21 cellular contexts compared by ENCODE assay signal in genomic region chr4:1636490-1637211, GRCh38. TPM values are rescaled to one million over a fixed set of nuclear protein-coding genes. Genes with fewer than 3 reads are reported as not detected.
DNase-seq lines count a peak whose midpoint lies in the region; ATAC-seq, FAIRE-seq and TF ChIP-seq lines count a peak whose summit lies in the region.
"Had no signal": no experiment of that assay in that cellular context is flagged by ENCODE, and none has a peak within 500 bp of the region (broad histone marks: within the 10 kb centered on the region; RNA-seq: fewer than 3 reads in every experiment).

No MANE protein-coding gene starts in this region.

- FAIRE-seq in H1 (lab: Jason Lieb, UNC): no peak
- FAIRE-seq in kidney (lab: Jason Lieb, UNC): no peak
- FAIRE-seq in H54 (lab: Jason Lieb, UNC): no peak
- FAIRE-seq: A549, GM12892 had no signal

- no peak overlapping the region for H4K91ac ChIP-seq in H1 (replicated peaks; ENCODE audit: insufficient read length, low read length)

- H2BK15ac ChIP-seq in H1 (ENCODE audit: low read length): no peak overlapping the region

- H3K23ac ChIP-seq in H1 (ENCODE audit: insufficient read length): no peak overlapping the region

- H3K14ac ChIP-seq in H1 (ENCODE audit: insufficient read length): no peak overlapping the region

- H3K4me2 ChIP-seq in GM23338: no peak overlapping the region
- H3K4me2 ChIP-seq in H1 (ENCODE audit: insufficient read depth in 1 of 2, low read depth in 2 of 2, low read length in 2 of 2): no peak overlapping the region
- H3K4me2 ChIP-seq: A549 had no signal

- H3K79me1 ChIP-seq in H1 (ENCODE audit: low read depth, low read length): no peaks in the 10 kb centered on the region

- H3K27me3 Mint-ChIP-seq in GM23338 (ENCODE audit: insufficient read depth, low read depth, poor library complexity): peaks cover 5% of the 10 kb centered on the region

- H3K79me2 ChIP-seq in GM23338 (replicated peaks; ENCODE audit: insufficient read depth) (no peaks in the 10 kb centered on the region), H1 (ENCODE audit: control insufficient read depth in 1 of 2, insufficient read depth in 2 of 2, low read length in 2 of 2) (no peaks in the 10 kb centered on the region)

- H3K9me3 ChIP-seq in H1 (ENCODE audit: insufficient read depth in 2 of 2, low read depth in 1 of 2, low read length in 1 of 2): no peaks in the 10 kb centered on the region
- H3K9me3 ChIP-seq in kidney (ENCODE audit: control insufficient read depth in 1 of 2, low read length in 2 of 2): no peaks in the 10 kb centered on the region
- no peaks in the 10 kb centered on the region for H3K9me3 ChIP-seq in psoas muscle
- H3K9me3 ChIP-seq: A549, BE2C had no signal

- H3K4me3 ChIP-seq in GM23338 (no peak overlapping the region), H1 (ENCODE audit: extremely low read depth in 1 of 4, insufficient read depth in 2 of 4, low read depth in 3 of 4, low read length in 4 of 4) (no peak overlapping the region), kidney (ENCODE audit: low read length in 2 of 2) (no peak overlapping the region), psoas muscle (no peak overlapping the region)
- H3K4me3 ChIP-seq: A549 had no signal

- H3K27ac ChIP-seq in GM23338 (ENCODE audit: low read depth) (no peak overlapping the region), H1 (ENCODE audit: low read depth, low read length) (no peak overlapping the region), kidney (ENCODE audit: low read depth in 2 of 2, low read length in 2 of 2) (no peak overlapping the region), psoas muscle (no peak overlapping the region)
- H3K27ac ChIP-seq: A549 had no signal

- H2BK20ac ChIP-seq in H1 (ENCODE audit: low read length): no peak overlapping the region

- no peak overlapping the region for H3K4me3 Mint-ChIP-seq in GM23338
- H3K4me3 Mint-ChIP-seq: CD4-positive, alpha-beta memory T cell had no signal

- H2BK5ac ChIP-seq in H1 (ENCODE audit: low read depth, low read length): 0 out of 2 replicates have a peak overlapping the region, but pooled peaks have one; percentile 16

- no peak for DNase-seq in GM23338 (ENCODE audit: low spot score)
- no peak for DNase-seq in H1 (ENCODE audit: low read depth in 1 of 2, low spot score in 2 of 2)
- DNase-seq in kidney: peak; percentile 71
- DNase-seq in psoas muscle: no peak
- DNase-seq in H54 (ENCODE audit: insufficient read length, low spot score): no peak
- DNase-seq in GM10248 (ENCODE audit: extremely low spot score): no peak
- no peak for DNase-seq in SIG-M5 (lab: John Stamatoyannopoulos, UW)
- DNase-seq: 8988T, ACHN, AML-193, BE2C, C1 segment of cervical spinal cord, Calu3, COR-L47, DMS53, DMS79 treated with DMSO at 0.1 percent for 48 hours, GF-D8, HCEC 1CT had no signal

- no peaks in the 10 kb centered on the region for H3K36me3 Mint-ChIP-seq in GM23338 (ENCODE audit: low read depth)
- H3K36me3 Mint-ChIP-seq: CD4-positive, alpha-beta memory T cell had no signal

- H3K23me2 ChIP-seq in H1 (ENCODE audit: low read depth, low read length): no peaks in the 10 kb centered on the region

- no peaks in the 10 kb centered on the region for H3K4me1 Mint-ChIP-seq in GM23338
- H3K4me1 Mint-ChIP-seq: CD4-positive, alpha-beta memory T cell had no signal

- intact Hi-C loops in kidney (cut with DNase I) (no loop called here), psoas muscle (cut with DNase I) (loop anchor here in 1 of 2 donors (10.0 kb wide), 1 partner anchor 502 kb away; no protein-coding TSS in a partner anchor)

- no peak overlapping the region; the same call in 1 of the 2 replicates for H4K8ac ChIP-seq in H1 (ENCODE audit: extremely low read depth, insufficient read depth, low read length)

- TF ChIP-seq POLR2A in H1 (IDR thresholded peaks at IDR 0.05; ENCODE audit: control extremely low read depth in 1 of 2, low read depth in 2 of 2, low read length in 2 of 2) (no peak), H54 (IDR thresholded peaks at IDR 0.05; ENCODE audit: low read depth, low read length) (no peak)

- H3K27ac Mint-ChIP-seq in GM23338: no peak overlapping the region
- H3K27ac Mint-ChIP-seq: CD4-positive, alpha-beta memory T cell had no signal

- no peak for TF ChIP-seq EP300 in H1 (IDR thresholded peaks at IDR 0.05; ENCODE audit: borderline replicate concordance in 1 of 2, low read depth in 2 of 2, low read length in 2 of 2)

- no peak overlapping the region for H3K56ac ChIP-seq in H1 (replicated peaks; ENCODE audit: insufficient read length, low read depth, low read length)

- ATAC-seq in GM23338 (peak; percentile 30), psoas muscle (no peak)
- ATAC-seq: A549 had no signal

- no peaks in the 10 kb centered on the region for H3K36me3 ChIP-seq in GM23338 (ENCODE audit: insufficient read depth)
- no peaks in the 10 kb centered on the region for H3K36me3 ChIP-seq in H1 (ENCODE audit: control insufficient read depth in 2 of 4, insufficient read depth in 4 of 4, low read length in 3 of 4)
- no peaks in the 10 kb centered on the region for H3K36me3 ChIP-seq in kidney (ENCODE audit: control insufficient read depth in 1 of 2, insufficient read depth in 2 of 2, low read length in 2 of 2)
- no peaks in the 10 kb centered on the region for H3K36me3 ChIP-seq in psoas muscle (ENCODE audit: insufficient read depth in 1 of 2, low read depth in 1 of 2)
- H3K36me3 ChIP-seq: BE2C had no signal

- no peaks in the 10 kb centered on the region for H4K20me1 ChIP-seq in GM23338 (replicated peaks; ENCODE audit: insufficient read depth)
- H4K20me1 ChIP-seq in H1 (replicated peaks in 1 of 2; ENCODE audit: control insufficient read depth in 1 of 2, insufficient read depth in 2 of 2, low read length in 2 of 2): peaks cover 0 to 5% of the 10 kb centered on the region in 2 experiments

- no peak for TF ChIP-seq RAD21 in H1 (IDR thresholded peaks at IDR 0.05 in 1 of 2, conservative IDR thresholded peaks at IDR 0.05 in 1 of 2; ENCODE audit: low read depth in 2 of 2, low read length in 2 of 2)

- no peak overlapping the region; the same call in 1 of the 2 replicates for H2AK5ac ChIP-seq in H1 (ENCODE audit: low read depth, low read length)

- H4K5ac ChIP-seq in H1 (ENCODE audit: insufficient read length, low read depth, low read length): no peak overlapping the region

- no peak overlapping the region for H2BK12ac ChIP-seq in H1 (ENCODE audit: low read depth, low read length)

- no peaks in the 10 kb centered on the region for H3F3A ChIP-seq in GM23338 (replicated peaks; ENCODE audit: low read depth)

- WGBS in H1 (ENCODE audit: extremely low coverage in 1 of 2, insufficient coverage in 1 of 2, insufficient read length in 1 of 2, insufficient replicate concordance in 2 of 2, low coverage in 1 of 2, low lambda C conversion rate in 2 of 2, missing lambda C conversion rate in 1 of 2), 2 experiments: 88% methylated on average over 29 of the region's 30 CpGs; no CpG with 5 or more reads in 1 of the 2 experiments
- 84 to 91% (median 89%) methylated on average over 29 to 30 of the region's 30 CpGs for WGBS in psoas muscle, 3 donors

- no peaks in the 10 kb centered on the region for H3K9me3 Mint-ChIP-seq in GM23338

- no peak overlapping the region for H3K18ac ChIP-seq in H1 (ENCODE audit: extremely low read depth, low read length)

- no peak overlapping the region for H3K4ac ChIP-seq in H1 (replicated peaks; ENCODE audit: insufficient read length, low read depth, low read length)

- H2BK120ac ChIP-seq in H1 (replicated peaks; ENCODE audit: low read depth, low read length): no peak overlapping the region

- no peaks in the 10 kb centered on the region for H3K4me1 ChIP-seq in GM23338 (ENCODE audit: insufficient read depth)
- no peaks in the 10 kb centered on the region for H3K4me1 ChIP-seq in H1 (replicated peaks in 1 of 4; ENCODE audit: control insufficient read depth in 3 of 4, insufficient read depth in 4 of 4, low read length in 3 of 4)
- peaks cover 0 to 7% of the 10 kb centered on the region in 2 donors for H3K4me1 ChIP-seq in kidney (ENCODE audit: control insufficient read depth in 1 of 2, insufficient read depth in 1 of 2, low read depth in 1 of 2, low read length in 2 of 2)
- H3K4me1 ChIP-seq in psoas muscle: no peaks in the 10 kb centered on the region
- H3K4me1 ChIP-seq: A549, BE2C had no signal

- no peak overlapping the region for H3K9ac ChIP-seq in H1 (replicated peaks in 1 of 4; ENCODE audit: extremely low read depth in 1 of 4, low read depth in 3 of 4, low read length in 3 of 4)
- no peak overlapping the region for H3K9ac ChIP-seq in kidney (ENCODE audit: low read length in 2 of 2)

- CTCF ChIA-PET in H1 (lab: Charles Lee; ENCODE audit: partially characterized antibody): interaction anchor here (0.6 to 0.7 kb wide), 2 partner anchors 9 to 17 kb away, joined by 3 read pairs; no protein-coding TSS in a partner anchor
- CTCF ChIA-PET in GM10248 (lab: Yijun Ruan, JAX): no interaction called here

- H2AFZ ChIP-seq in GM23338: no peak overlapping the region
- H2AFZ ChIP-seq in H1 (ENCODE audit: low read length): no peak overlapping the region

- TF ChIP-seq CTCF in GM23338 (conservative IDR thresholded peaks at IDR 0.05; ENCODE audit: low read depth in 2 of 2): no peak
- no peak for TF ChIP-seq CTCF in H1 (IDR thresholded peaks at IDR 0.05; ENCODE audit: control extremely low read depth in 1 of 3, insufficient read depth in 1 of 3, low read depth in 1 of 3, low read length in 3 of 3)
- no peak for TF ChIP-seq CTCF in kidney (IDR thresholded peaks at IDR 0.05; ENCODE audit: borderline replicate concordance, extremely low read depth, insufficient read depth)
- no peak for TF ChIP-seq CTCF in psoas muscle (IDR thresholded peaks at IDR 0.05)
- no peak for TF ChIP-seq CTCF in GM10248 (IDR thresholded peaks at IDR 0.05; ENCODE audit: control extremely low read depth, extremely low read depth, low read depth, missing control alignments)

- no peaks in the 10 kb centered on the region for H3K9me2 ChIP-seq in GM23338 (ENCODE audit: insufficient read depth)

- no peaks in the 10 kb centered on the region for H3K27me3 ChIP-seq in GM23338 (ENCODE audit: insufficient read depth)
- H3K27me3 ChIP-seq in H1 (replicated peaks in 1 of 4; ENCODE audit: control insufficient read depth in 3 of 4, extremely low read depth in 1 of 4, insufficient read depth in 3 of 4, low read length in 3 of 4): no peaks in the 10 kb centered on the region
- H3K27me3 ChIP-seq in psoas muscle (ENCODE audit: insufficient read depth in 3 of 3, low read length in 2 of 3): peaks cover 0 to 3% (median 0%) of the 10 kb centered on the region in 3 donors

- POLR2A ChIA-PET in H1 (lab: Charles Lee; ENCODE audit: partially characterized antibody) (interaction anchor here (1.2 kb wide), 1 partner anchor 69 kb away, joined by 5 read pairs; no protein-coding TSS in a partner anchor), GM10248 (lab: Yijun Ruan, JAX) (no interaction called here)

RNA-seq across cellular contexts. Expression of gene FAM53A, which starts 47.5 kb away (rescaled TPM):
- total RNA-seq in GM23338 (2014; rRNA removed; shearing (Covaris generic)): 1.6 and 3.1 TPM in 2 replicates
- polyA plus RNA-seq in GM23338 (2016; fragmentation: Nextera tagmentation; extraction: Ambion mirVana): 1.1 and 1.4 TPM in 2 replicates
- 2.0 and 2.8 TPM in 2 replicates for total RNA-seq in H1 (2021; fragmentation: NEBNext Ultra II Directional; extraction: Animal tissue kit (Norgen Biotek cat#: 25700))
- polyA plus RNA-seq in H1 (2011; rRNA removed): 1.9 and 2.5 TPM in 2 replicates
- 2.2 TPM for polyA plus RNA-seq in H1 (2011; cell fraction: cytosol; rRNA removed)
- 3.8 TPM for polyA plus RNA-seq in H1 (2011; cell fraction: nucleus; rRNA removed)
- polyA plus RNA-seq in H1 (2012, experiment 1 of 2): 0.57 to 2.2 TPM (median 1.6 TPM) in 4 replicates
- polyA plus RNA-seq in H1 (2012, experiment 2 of 2): 1.1 TPM
- 1.4 TPM for polyA plus RNA-seq in H1 (2013, experiment 1 of 2)
- 1.1 TPM for polyA plus RNA-seq in H1 (2013, experiment 2 of 2)
- polyA minus RNA-seq in H1 (2011; rRNA and poly(A)+ RNA removed): 3.3 and 3.7 TPM in 2 replicates
- 1.3 TPM for polyA minus RNA-seq in H1 (2011; cell fraction: cytosol; rRNA and poly(A)+ RNA removed)
- polyA minus RNA-seq in H1 (2011; cell fraction: nucleus; rRNA and poly(A)+ RNA removed): 2.3 TPM
- 2.9 TPM for total RNA-seq in kidney
- polyA plus RNA-seq in kidney (ENCODE audit: insufficient read depth, low read depth, low replicate concordance): 1.2 TPM
- total RNA-seq in psoas muscle: 1 to 10 TPM in 3 of 4 donors, under 1 TPM in 1; 0.71 to 1.9 (median 1.4) TPM
- 1 to 10 TPM in 2 of 3 donors, under 1 TPM in 1; 0.76 to 1.4 (median 1.3) TPM for polyA plus RNA-seq in psoas muscle
